ENCODE assay signal across 10 cellular contexts in genomic region chr2:170820647-170821630, GRCh38. TPM values are rescaled to one million over a fixed set of nuclear protein-coding genes. Genes with fewer than 3 reads are reported as not detected.
DNase-seq lines count a peak whose midpoint lies in the region; ATAC-seq and TF ChIP-seq lines count a peak whose summit lies in the region.
"Had no signal": no experiment of that assay in that cellular context is flagged by ENCODE, and none has a peak within 500 bp of the region (broad histone marks: within the 10 kb centered on the region; RNA-seq: fewer than 3 reads in every experiment).

No MANE protein-coding gene starts in this region.

- H3K36me3 Mint-ChIP-seq in brain: peaks cover 42% of the 10 kb centered on the region
- H3K36me3 Mint-ChIP-seq in neural crest cell (ENCODE audit: low read depth): peaks cover 3% of the 10 kb centered on the region

- H3K4me3 ChIP-seq in GM12865 (ENCODE audit: low read depth, low read length): peak overlapping the region; percentile 19
- H3K4me3 ChIP-seq: mucosa of descending colon had no signal

- peaks cover 58% of the 10 kb centered on the region for H3K4me1 Mint-ChIP-seq in brain
- peaks cover 40% of the 10 kb centered on the region for H3K4me1 Mint-ChIP-seq in neural crest cell

- peak overlapping the region in 4 of 5 experiments; percentile 8 to 98 (median 46) for H3K27ac Mint-ChIP-seq in brain
- H3K27ac Mint-ChIP-seq in neural crest cell (ENCODE audit: unreplicated experiment): no peak overlapping the region

- ATAC-seq in HG03432 (IDR thresholded peaks at IDR 0.05; ENCODE audit: unreplicated experiment) (peak; percentile 54), HG02763 (IDR thresholded peaks at IDR 0.05; ENCODE audit: unreplicated experiment) (no peak), HG02970 (IDR thresholded peaks at IDR 0.05; ENCODE audit: low FRiP score, unreplicated experiment) (no peak)
- ATAC-seq: mucosa of descending colon had no signal

- H3K9me3 Mint-ChIP-seq in brain (peaks cover 0 to 4% (median 4%) of the 10 kb centered on the region in 5 experiments), neural crest cell (no peaks in the 10 kb centered on the region)

- peak overlapping the region; percentile 63 to 85 (median 84) for H3K4me3 Mint-ChIP-seq in brain
- H3K4me3 Mint-ChIP-seq in neural crest cell: peak overlapping the region; percentile 10

- peaks cover 86% of the 10 kb centered on the region for H3K27me3 Mint-ChIP-seq in brain
- H3K27me3 Mint-ChIP-seq in neural crest cell (ENCODE audit: low read depth): peaks cover 98% of the 10 kb centered on the region

- TF ChIP-seq CTCF in GM12865 (IDR thresholded peaks at IDR 0.05; ENCODE audit: insufficient read depth, low read depth, low read length, missing control alignments): no peak
- TF ChIP-seq CTCF in brain (conservative IDR thresholded peaks at IDR 0.05): no peak
- no peak for TF ChIP-seq CTCF in neural crest cell (conservative IDR thresholded peaks at IDR 0.05)

- DNase-seq in GM12865 (ENCODE audit: low read depth) (peak; percentile 73), neural crest cell (ENCODE audit: low read depth, low spot score) (no peak), occipital lobe (lab: John Stamatoyannopoulos, UW) (no peak), globus pallidus (ENCODE audit: low spot score) (no peak)
- DNase-seq: mucosa of descending colon, NCI-H69 had no signal

RNA-seq across cellular contexts. Expression of gene GAD1, which starts 4.3 kb away (rescaled TPM):
- 17.2 TPM for polyA plus RNA-seq in brain (ENCODE audit: insufficient read depth, low read depth, low replicate concordance)
- total RNA-seq in neural crest cell (0.39 and 0.82 TPM in 2 replicates), occipital lobe (58.2 TPM)

RNA-seq across cellular contexts. Expression of gene ERICH2, which starts 50.8 kb away (rescaled TPM):
- polyA plus RNA-seq in brain (ENCODE audit: insufficient read depth, low read depth, low replicate concordance): 1.1 TPM
- total RNA-seq in neural crest cell (not detected in 2 replicates), occipital lobe (not detected)

Comparison
In these comparisons a context has a peak if more than half of its experiments do, and no peak if none do; other contexts are left out.
1. RNA of gene GAD1, which starts 4.3 kb away (total RNA-seq): 58.2 TPM in occipital lobe (single experiment); 0.39 to 0.82 TPM in neural crest cell; every median in the first group is over 10 times any median in the second.